1 cellular context compared by ENCODE assay signal in the genomic region with DNA sequence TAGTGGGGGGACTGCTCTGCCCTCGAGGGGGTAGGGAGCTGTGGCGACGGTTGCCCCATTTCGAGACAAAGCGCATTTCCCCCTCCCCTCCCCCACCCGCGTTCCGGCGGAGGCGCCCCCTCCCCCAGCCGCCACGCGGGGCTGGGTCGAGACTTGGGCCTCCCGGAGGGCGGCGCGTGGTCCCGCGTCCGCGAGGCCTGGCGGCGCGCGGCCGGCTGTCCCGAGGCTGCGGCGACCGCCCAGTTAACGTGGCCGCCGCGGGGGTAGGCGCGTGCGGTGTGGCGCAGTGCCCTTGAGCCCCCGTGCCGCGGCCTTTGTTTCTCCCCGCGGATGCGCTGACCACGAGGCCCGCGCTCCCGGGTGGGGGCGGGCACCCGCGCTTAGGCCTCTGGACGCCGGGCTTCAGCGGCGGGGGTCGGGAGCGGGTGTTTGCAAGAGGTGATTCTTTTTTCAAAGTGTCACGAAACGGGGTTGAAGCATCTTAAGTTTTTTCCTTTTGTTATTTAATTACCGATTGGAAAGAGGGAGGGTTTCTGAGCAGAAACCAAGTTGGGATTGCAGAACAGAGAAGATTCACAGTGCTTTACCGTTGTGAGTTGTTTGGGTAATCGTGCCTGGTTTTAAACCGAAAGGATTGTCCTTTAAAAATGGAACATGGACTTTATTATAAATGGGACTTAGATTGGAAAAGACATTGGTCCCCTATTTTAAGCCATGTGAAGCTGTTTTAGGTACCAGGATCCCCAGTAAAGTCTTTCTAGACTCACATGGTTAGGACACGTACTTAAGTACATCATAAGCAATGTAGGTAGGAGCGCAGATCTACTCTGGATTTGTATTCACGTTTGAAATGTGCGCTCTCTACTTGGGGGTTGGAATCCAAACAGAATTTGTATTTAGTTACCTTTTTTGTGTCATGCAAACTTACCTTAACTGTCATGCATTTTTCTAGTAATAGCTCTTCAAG.
TF ChIP-seq lines count a peak whose summit lies in the region.

No MANE protein-coding gene starts in this region.

TF ChIP-seq in K562, 482 proteins besides CTCF, POLR2A, EP300 and RAD21 (continued from another document and continues in another):
- TF ChIP-seq, protein P1, sequence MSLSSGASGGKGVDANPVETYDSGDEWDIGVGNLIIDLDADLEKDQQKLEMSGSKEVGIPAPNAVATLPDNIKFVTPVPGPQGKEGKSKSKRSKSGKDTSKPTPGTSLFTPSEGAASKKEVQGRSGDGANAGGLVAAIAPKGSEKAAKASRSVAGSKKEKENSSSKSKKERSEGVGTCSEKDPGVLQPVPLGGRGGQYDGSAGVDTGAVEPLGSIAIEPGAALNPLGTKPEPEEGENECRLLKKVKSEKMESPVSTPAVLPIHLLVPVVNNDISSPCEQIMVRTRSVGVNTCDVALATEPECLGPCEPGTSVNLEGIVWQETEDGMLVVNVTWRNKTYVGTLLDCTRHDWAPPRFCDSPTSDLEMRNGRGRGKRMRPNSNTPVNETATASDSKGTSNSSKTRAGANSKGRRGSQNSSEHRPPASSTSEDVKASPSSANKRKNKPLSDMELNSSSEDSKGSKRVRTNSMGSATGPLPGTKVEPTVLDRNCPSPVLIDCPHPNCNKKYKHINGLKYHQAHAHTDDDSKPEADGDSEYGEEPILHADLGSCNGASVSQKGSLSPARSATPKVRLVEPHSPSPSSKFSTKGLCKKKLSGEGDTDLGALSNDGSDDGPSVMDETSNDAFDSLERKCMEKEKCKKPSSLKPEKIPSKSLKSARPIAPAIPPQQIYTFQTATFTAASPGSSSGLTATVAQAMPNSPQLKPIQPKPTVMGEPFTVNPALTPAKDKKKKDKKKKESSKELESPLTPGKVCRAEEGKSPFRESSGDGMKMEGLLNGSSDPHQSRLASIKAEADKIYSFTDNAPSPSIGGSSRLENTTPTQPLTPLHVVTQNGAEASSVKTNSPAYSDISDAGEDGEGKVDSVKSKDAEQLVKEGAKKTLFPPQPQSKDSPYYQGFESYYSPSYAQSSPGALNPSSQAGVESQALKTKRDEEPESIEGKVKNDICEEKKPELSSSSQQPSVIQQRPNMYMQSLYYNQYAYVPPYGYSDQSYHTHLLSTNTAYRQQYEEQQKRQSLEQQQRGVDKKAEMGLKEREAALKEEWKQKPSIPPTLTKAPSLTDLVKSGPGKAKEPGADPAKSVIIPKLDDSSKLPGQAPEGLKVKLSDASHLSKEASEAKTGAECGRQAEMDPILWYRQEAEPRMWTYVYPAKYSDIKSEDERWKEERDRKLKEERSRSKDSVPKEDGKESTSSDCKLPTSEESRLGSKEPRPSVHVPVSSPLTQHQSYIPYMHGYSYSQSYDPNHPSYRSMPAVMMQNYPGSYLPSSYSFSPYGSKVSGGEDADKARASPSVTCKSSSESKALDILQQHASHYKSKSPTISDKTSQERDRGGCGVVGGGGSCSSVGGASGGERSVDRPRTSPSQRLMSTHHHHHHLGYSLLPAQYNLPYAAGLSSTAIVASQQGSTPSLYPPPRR (CRISPR knock-in tag; IDR thresholded peaks at IDR 0.05; ENCODE audit: borderline replicate concordance), result no peak
- TF ChIP-seq BHLHE40 (IDR thresholded peaks at IDR 0.05; ENCODE audit: low read length) (peak; percentile 15), POLR2AphosphoS2 (IDR thresholded peaks at IDR 0.05; ENCODE audit: low read length) (no peak), ZFP36 (IDR thresholded peaks at IDR 0.05; ENCODE audit: low read depth, low read length, partially characterized antibody) (no peak), ZNF239 (CRISPR knock-in tag; IDR thresholded peaks at IDR 0.05) (no peak), POLR2G (IDR thresholded peaks at IDR 0.05; ENCODE audit: low read depth, low read length) (peak; percentile 79), KDM5B (IDR thresholded peaks at IDR 0.05; ENCODE audit: insufficient replicate concordance, low read depth, low read length) (peak; percentile 29), ZC3H8 (IDR thresholded peaks at IDR 0.05) (no peak), XRCC3 (IDR thresholded peaks at IDR 0.05) (no peak), RBBP5 (IDR thresholded peaks at IDR 0.05; ENCODE audit: borderline replicate concordance, insufficient read depth, low read length, poor library complexity, severe bottlenecking) (peak; percentile 59), ZNF24 (IDR thresholded peaks at IDR 0.05) (peak; percentile 71; the same call in 1 of the 2 replicates), HSF4 (CRISPR knock-in tag; IDR thresholded peaks at IDR 0.05; ENCODE audit: borderline replicate concordance) (no peak), YY1 (IDR thresholded peaks at IDR 0.05; ENCODE audit: borderline replicate concordance in 1 of 3, control insufficient read depth in 1 of 3, extremely low read depth in 1 of 3, insufficient read depth in 3 of 3, insufficient read length in 1 of 3, insufficient replicate concordance in 2 of 3, low read depth in 1 of 3, low read length in 2 of 3) (peak; percentile 7 to 37 (median 13)), ZZZ3 (IDR thresholded peaks at IDR 0.05) (no peak), ETV1 (tag; conservative IDR thresholded peaks at IDR 0.05; ENCODE audit: low read depth) (no peak; the same call in 1 of the 2 replicates), ZBED1 (IDR thresholded peaks at IDR 0.05) (no peak)
- TF ChIP-seq, protein P2, sequence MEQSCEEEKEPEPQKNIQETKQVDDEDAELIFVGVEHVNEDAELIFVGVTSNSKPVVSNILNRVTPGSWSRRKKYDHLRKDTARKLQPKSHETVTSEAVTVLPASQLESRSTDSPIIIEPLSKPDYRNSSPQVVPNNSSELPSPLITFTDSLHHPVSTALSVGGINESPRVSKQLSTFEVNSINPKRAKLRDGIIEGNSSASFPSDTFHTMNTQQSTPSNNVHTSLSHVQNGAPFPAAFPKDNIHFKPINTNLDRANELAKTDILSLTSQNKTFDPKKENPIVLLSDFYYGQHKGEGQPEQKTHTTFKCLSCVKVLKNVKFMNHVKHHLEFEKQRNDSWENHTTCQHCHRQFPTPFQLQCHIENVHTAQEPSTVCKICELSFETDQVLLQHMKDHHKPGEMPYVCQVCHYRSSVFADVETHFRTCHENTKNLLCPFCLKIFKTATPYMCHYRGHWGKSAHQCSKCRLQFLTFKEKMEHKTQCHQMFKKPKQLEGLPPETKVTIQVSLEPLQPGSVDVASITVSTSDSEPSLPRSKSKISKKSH (CRISPR knock-in tag; IDR thresholded peaks at IDR 0.05), result no peak
- TF ChIP-seq, protein P3, sequence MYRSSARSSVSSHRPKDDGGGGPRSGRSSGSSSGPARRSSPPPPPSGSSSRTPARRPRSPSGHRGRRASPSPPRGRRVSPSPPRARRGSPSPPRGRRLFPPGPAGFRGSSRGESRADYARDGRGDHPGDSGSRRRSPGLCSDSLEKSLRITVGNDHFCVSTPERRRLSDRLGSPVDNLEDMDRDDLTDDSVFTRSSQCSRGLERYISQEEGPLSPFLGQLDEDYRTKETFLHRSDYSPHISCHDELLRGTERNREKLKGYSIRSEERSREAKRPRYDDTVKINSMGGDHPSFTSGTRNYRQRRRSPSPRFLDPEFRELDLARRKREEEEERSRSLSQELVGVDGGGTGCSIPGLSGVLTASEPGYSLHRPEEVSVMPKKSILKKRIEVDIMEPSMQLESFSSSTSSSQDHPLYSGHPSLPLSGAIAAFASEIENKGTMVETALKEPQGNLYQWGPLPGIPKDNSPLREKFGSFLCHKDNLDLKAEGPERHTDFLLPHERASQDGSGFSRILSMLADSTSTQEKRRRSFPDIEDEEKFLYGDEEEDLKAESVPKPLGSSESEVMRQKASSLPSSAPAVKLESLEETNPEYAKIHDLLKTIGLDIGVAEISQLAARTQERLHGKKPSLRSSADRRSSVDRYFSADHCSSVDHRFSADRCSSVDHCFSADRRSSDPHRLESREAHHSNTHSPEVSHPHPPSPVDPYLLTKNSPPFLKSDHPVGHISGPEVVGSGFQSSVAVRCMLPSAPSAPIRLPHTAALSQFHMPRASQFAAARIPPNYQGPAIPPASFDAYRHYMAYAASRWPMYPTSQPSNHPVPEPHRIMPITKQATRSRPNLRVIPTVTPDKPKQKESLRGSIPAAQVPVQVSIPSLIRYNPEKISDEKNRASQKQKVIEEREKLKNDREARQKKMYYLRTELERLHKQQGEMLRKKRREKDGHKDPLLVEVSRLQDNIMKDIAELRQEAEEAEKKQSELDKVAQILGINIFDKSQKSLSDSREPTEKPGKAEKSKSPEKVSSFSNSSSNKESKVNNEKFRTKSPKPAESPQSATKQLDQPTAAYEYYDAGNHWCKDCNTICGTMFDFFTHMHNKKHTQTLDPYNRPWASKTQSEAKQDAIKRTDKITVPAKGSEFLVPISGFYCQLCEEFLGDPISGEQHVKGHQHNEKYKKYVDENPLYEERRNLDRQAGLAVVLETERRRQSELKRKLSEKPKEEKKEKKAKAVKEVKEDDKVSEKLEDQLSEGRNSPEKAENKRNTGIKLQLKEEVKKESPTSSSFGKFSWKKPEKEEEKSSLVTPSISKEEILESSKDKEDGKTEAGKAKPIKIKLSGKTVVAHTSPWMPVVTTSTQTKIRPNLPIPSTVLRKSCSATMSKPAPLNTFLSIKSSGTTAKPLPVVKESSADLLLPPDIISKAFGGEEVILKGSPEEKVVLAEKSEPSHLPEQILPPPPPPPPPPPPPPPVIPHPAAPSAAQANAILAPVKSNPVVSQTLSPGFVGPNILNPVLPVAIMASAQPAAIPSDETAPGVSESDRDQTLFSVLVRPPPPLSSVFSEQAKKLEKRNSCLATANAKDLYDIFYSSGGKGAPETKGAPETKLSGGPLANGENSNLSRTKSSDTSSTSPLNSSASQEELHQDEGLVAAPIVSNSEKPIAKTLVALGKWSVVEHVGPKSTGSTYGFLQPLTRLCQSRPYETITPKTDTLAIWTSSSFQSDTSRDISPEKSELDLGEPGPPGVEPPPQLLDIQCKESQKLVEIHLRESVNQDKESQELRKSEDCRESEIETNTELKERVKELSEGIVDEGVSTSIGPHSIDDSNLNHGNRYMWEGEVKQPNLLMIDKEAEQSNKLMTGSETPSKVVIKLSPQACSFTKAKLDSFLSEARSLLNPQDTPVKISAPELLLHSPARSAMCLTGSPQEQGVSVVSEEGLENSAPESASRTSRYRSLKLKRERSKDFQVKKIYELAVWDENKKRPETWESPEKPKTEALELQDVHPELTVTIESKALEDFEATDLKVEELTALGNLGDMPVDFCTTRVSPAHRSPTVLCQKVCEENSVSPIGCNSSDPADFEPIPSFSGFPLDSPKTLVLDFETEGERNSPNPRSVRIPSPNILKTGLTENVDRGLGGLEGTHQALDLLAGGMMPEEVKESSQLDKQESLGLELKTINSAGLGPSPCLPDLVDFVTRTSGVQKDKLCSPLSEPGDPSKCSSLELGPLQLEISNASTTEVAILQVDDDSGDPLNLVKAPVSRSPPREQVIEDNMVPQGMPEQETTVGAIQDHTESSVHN (IDR thresholded peaks at IDR 0.05; ENCODE audit: borderline replicate concordance in 1 of 2, low read depth in 1 of 2), result no peak
- TF ChIP-seq, protein P4, sequence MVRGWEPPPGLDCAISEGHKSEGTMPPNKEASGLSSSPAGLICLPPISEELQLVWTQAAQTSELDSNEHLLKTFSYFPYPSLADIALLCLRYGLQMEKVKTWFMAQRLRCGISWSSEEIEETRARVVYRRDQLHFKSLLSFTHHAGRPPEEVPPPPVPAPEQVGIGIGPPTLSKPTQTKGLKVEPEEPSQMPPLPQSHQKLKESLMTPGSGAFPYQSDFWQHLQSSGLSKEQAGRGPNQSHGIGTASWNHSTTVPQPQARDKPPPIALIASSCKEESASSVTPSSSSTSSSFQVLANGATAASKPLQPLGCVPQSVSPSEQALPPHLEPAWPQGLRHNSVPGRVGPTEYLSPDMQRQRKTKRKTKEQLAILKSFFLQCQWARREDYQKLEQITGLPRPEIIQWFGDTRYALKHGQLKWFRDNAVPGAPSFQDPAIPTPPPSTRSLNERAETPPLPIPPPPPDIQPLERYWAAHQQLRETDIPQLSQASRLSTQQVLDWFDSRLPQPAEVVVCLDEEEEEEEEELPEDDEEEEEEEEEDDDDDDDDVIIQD (CRISPR knock-in tag; IDR thresholded peaks at IDR 0.05), result no peak
- TF ChIP-seq, protein P5, sequence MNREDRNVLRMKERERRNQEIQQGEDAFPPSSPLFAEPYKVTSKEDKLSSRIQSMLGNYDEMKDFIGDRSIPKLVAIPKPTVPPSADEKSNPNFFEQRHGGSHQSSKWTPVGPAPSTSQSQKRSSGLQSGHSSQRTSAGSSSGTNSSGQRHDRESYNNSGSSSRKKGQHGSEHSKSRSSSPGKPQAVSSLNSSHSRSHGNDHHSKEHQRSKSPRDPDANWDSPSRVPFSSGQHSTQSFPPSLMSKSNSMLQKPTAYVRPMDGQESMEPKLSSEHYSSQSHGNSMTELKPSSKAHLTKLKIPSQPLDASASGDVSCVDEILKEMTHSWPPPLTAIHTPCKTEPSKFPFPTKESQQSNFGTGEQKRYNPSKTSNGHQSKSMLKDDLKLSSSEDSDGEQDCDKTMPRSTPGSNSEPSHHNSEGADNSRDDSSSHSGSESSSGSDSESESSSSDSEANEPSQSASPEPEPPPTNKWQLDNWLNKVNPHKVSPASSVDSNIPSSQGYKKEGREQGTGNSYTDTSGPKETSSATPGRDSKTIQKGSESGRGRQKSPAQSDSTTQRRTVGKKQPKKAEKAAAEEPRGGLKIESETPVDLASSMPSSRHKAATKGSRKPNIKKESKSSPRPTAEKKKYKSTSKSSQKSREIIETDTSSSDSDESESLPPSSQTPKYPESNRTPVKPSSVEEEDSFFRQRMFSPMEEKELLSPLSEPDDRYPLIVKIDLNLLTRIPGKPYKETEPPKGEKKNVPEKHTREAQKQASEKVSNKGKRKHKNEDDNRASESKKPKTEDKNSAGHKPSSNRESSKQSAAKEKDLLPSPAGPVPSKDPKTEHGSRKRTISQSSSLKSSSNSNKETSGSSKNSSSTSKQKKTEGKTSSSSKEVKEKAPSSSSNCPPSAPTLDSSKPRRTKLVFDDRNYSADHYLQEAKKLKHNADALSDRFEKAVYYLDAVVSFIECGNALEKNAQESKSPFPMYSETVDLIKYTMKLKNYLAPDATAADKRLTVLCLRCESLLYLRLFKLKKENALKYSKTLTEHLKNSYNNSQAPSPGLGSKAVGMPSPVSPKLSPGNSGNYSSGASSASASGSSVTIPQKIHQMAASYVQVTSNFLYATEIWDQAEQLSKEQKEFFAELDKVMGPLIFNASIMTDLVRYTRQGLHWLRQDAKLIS (CRISPR knock-in tag; IDR thresholded peaks at IDR 0.05), result peak; percentile 5; the same call in 1 of the 2 replicates
- TF ChIP-seq, protein P6, sequence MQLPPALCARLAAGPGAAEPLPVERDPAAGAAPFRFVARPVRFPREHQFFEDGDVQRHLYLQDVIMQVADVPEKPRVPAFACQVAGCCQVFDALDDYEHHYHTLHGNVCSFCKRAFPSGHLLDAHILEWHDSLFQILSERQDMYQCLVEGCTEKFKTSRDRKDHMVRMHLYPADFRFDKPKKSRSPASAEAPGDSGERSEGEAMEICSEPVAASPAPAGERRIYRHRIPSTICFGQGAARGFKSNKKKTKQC (CRISPR knock-in tag; IDR thresholded peaks at IDR 0.05), result peak; percentile 25; the same call in 1 of the 2 replicates
- TF ChIP-seq, protein P7, sequence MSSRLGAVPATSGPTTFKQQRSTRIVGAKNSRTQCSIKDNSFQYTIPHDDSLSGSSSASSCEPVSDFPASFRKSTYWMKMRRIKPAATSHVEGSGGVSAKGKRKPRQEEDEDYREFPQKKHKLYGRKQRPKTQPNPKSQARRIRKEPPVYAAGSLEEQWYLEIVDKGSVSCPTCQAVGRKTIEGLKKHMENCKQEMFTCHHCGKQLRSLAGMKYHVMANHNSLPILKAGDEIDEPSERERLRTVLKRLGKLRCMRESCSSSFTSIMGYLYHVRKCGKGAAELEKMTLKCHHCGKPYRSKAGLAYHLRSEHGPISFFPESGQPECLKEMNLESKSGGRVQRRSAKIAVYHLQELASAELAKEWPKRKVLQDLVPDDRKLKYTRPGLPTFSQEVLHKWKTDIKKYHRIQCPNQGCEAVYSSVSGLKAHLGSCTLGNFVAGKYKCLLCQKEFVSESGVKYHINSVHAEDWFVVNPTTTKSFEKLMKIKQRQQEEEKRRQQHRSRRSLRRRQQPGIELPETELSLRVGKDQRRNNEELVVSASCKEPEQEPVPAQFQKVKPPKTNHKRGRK (tag; IDR thresholded peaks at IDR 0.05), result no peak
